ENCODE assay signal across 15 cellular contexts in the genomic region with DNA sequence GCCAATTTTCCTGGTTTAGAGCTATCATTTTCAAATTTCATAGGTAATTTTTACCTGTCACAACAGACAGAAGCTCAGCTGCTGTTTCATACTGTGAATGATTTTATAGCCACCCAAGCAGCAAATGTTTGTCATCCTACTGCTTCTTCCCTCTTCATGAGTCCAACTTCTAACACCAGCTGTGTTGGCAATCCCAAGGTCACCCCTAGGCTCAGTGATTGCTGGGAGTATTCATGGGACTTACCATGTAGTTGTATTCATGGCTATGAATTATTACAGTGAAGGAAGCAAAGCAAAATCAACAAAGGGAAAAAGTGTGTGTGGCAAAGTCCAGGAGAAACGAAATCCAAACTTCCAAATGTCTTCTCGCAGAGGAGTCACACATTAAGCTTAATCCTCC.
"Had no signal": no experiment of that assay in that cellular context is flagged by ENCODE, and none has a peak within 500 bp of the region (broad histone marks: within the 10 kb centered on the region; RNA-seq: fewer than 3 reads in every experiment).

No MANE protein-coding gene starts in this region.

- H3K27me3 ChIP-seq: right atrium auricular region, suprapubic skin had no signal

- H3K4me3 ChIP-seq: right atrium auricular region, suprapubic skin had no signal

- H3K4me1 ChIP-seq: right atrium auricular region, suprapubic skin had no signal

- DNase-seq: activated CD4-positive, alpha-beta T cell treated with anti-CD3 and anti-CD28 coated beads, Interleukin-2, amount 10 ng/mL, durations not matched to agents 7 days and 5 days; activated CD8-positive, alpha-beta memory T cell treated with anti-CD3 and anti-CD28 coated beads for 24 hours; activated CD8-positive, alpha-beta memory T cell treated with anti-CD3 and anti-CD28 coated beads, Interleukin-2, amount 50 U/mL, for 48 hours; activated gamma-delta T cell treated with Interleukin-2 at 50 U/mL for 16 hours; amniotic stem cell; effector CD8-positive, alpha-beta T cell; left cardiac atrium; naive thymus-derived CD4-positive, alpha-beta T cell; stimulated activated naive CD8-positive, alpha-beta T cell treated with anti-CD3 and anti-CD28 coated beads, Interleukin-15, amount 100 ng/mL, for 72 hours; T1000 had no signal

- H3K27ac ChIP-seq: suprapubic skin had no signal

- ATAC-seq: activated CD4-positive, CD25-positive, alpha-beta regulatory T cell treated with anti-CD3 and anti-CD28 coated beads, Interleukin-2, amount 50 U/mL, for 24 hours; esophagus mucosa; naive thymus-derived CD4-positive, alpha-beta T cell; SK-N-SH treated with all-trans-retinoic acid at 6 μM for 48 hours; stimulated activated naive CD8-positive, alpha-beta T cell treated with anti-CD3 and anti-CD28 coated beads, Interleukin-15, amount 100 ng/mL, for 72 hours had no signal

- H3K9me3 ChIP-seq: right atrium auricular region, suprapubic skin had no signal
